In genomic region chr3:52682016-52682415, GRCh38 we compare ENCODE assay signal across 9 cellular contexts. TPM values are rescaled to one million over a fixed set of nuclear protein-coding genes. Genes with fewer than 3 reads are reported as not detected.
DNase-seq lines count a peak whose midpoint lies in the region; ATAC-seq and TF ChIP-seq lines count a peak whose summit lies in the region.
"Had no signal": no experiment of that assay in that cellular context is flagged by ENCODE, and none has a peak within 500 bp of the region (broad histone marks: within the 10 kb centered on the region; RNA-seq: fewer than 3 reads in every experiment).

No MANE protein-coding gene starts in this region.

- DNase-seq in Caco-2 = peak; percentile 42 to 44
- peak; percentile 59 for DNase-seq in HFFc6
- no peak for DNase-seq in activated T-helper 2 cell treated with anti-CD3 and anti-CD28 coated beads, Interferon-gamma antibody, Interleukin-2, Interleukin-4, amounts not matched to agents 10 μg/mL and 5 μg/mL and 100 μg/mL, durations not matched to agents 14 hours and 24 hours and 36 hours (ENCODE audit: low spot score)
- no peak for DNase-seq in right cardiac atrium
- peak; percentile 43 to 54 for DNase-seq in stimulated activated CD4-positive, alpha-beta T cell treated with anti-CD3 and anti-CD28 coated beads, Interleukin-2, amount 100 ng/mL, for 24 hours
- DNase-seq in HEK293T (ENCODE audit: extremely low spot score) = no peak
- DNase-seq in colonic mucosa = no peak

- CTCF ChIA-PET in Caco-2 (lab: Charles Lee) = interaction anchor here (0.6 to 0.9 kb wide), 2 partner anchors 11 to 146 kb away, joined by 3 to 4 read pairs; partner anchors contain the start of gene UQCC5
- CTCF ChIA-PET in HEK293T (lab: Yijun Ruan, JAX) = no interaction called here

- H3K4me1 Mint-ChIP-seq in Caco-2 (ENCODE audit: low read depth, unreplicated experiment) (peaks cover 13% of the 10 kb centered on the region), HFFc6 (ENCODE audit: low read depth) (peaks cover 57% of the 10 kb centered on the region)
- H3K4me1 Mint-ChIP-seq in activated T-helper 2 cell treated with anti-CD3 and anti-CD28 coated beads, Interferon-gamma antibody, Interleukin-2, Interleukin-4, amounts not matched to agents 10 μg/mL and 5 μg/mL and 100 μg/mL, durations not matched to agents 14 hours and 24 hours and 36 hours (ENCODE audit: low read depth) = peaks cover 48% of the 10 kb centered on the region

- no peak overlapping the region for H3K9ac ChIP-seq in colonic mucosa (ENCODE audit: low read depth in 2 of 2, low read length in 2 of 2)

- H3K36me3 ChIP-seq in Caco-2 (ENCODE audit: control insufficient read depth, insufficient read depth, low read length) (0 out of 2 replicates have a peak, but pooled peaks cover 1% of the 10 kb centered on the region), colonic mucosa (peaks cover 5% of the 10 kb centered on the region)

- POLR2A ChIA-PET in Caco-2 (lab: Charles Lee) = no interaction called here
- POLR2A ChIA-PET in HEK293T (lab: Yijun Ruan, JAX) = no interaction called here

- no peaks in the 10 kb centered on the region for H3K9me3 ChIP-seq in Caco-2
- H3K9me3 ChIP-seq in right cardiac atrium (ENCODE audit: control insufficient read depth, low read length) = no peaks in the 10 kb centered on the region
- no peaks in the 10 kb centered on the region for H3K9me3 ChIP-seq in colonic mucosa
- H3K9me3 ChIP-seq: SJSA1 had no signal

- H3K4me1 ChIP-seq in Caco-2 (peaks cover 21% of the 10 kb centered on the region), right cardiac atrium (ENCODE audit: control insufficient read depth, insufficient read depth, low read length) (peaks cover 2% of the 10 kb centered on the region), colonic mucosa (peaks cover 5% of the 10 kb centered on the region)

- H3K27me3 ChIP-seq in Caco-2 (replicated peaks; ENCODE audit: control insufficient read depth, insufficient read depth, low read length) (no peaks in the 10 kb centered on the region), right cardiac atrium (ENCODE audit: control insufficient read depth, insufficient read depth) (no peaks in the 10 kb centered on the region), colonic mucosa (no peaks in the 10 kb centered on the region)
- H3K27me3 ChIP-seq: SJSA1 had no signal

- H3K4me3 Mint-ChIP-seq in Caco-2 (ENCODE audit: unreplicated experiment) (no peak overlapping the region), HFFc6 (0 out of 2 replicates have a peak overlapping the region, but pooled peaks have one; percentile 4)
- peak overlapping the region; percentile 26 for H3K4me3 Mint-ChIP-seq in activated T-helper 2 cell treated with anti-CD3 and anti-CD28 coated beads, Interferon-gamma antibody, Interleukin-2, Interleukin-4, amounts not matched to agents 10 μg/mL and 5 μg/mL and 100 μg/mL, durations not matched to agents 14 hours and 24 hours and 36 hours (ENCODE audit: low read depth)

- H3K27ac ChIP-seq in right cardiac atrium (ENCODE audit: low read length) (peak overlapping the region; percentile 46), colonic mucosa (no peak overlapping the region)
- H3K27ac ChIP-seq: SJSA1 had no signal

- H3K27ac Mint-ChIP-seq in Caco-2 (ENCODE audit: unreplicated experiment) (peak overlapping the region; percentile 1), HFFc6 (peak overlapping the region; percentile 67)
- H3K27ac Mint-ChIP-seq in activated T-helper 2 cell treated with anti-CD3 and anti-CD28 coated beads, Interferon-gamma antibody, Interleukin-2, Interleukin-4, amounts not matched to agents 10 μg/mL and 5 μg/mL and 100 μg/mL, durations not matched to agents 14 hours and 24 hours and 36 hours = peak overlapping the region; percentile 86

- H3K4me3 ChIP-seq in Caco-2 (ENCODE audit: low read depth, low read length) = no peak overlapping the region
- no peak overlapping the region for H3K4me3 ChIP-seq in right cardiac atrium (ENCODE audit: low read length)
- H3K4me3 ChIP-seq in colonic mucosa = no peak overlapping the region
- H3K4me3 ChIP-seq: SJSA1 had no signal

- H3K36me3 Mint-ChIP-seq in Caco-2 (ENCODE audit: insufficient read depth, unreplicated experiment) (peaks cover 48% of the 10 kb centered on the region), HFFc6 (ENCODE audit: low read depth) (peaks cover 43% of the 10 kb centered on the region)
- peaks cover 75% of the 10 kb centered on the region for H3K36me3 Mint-ChIP-seq in activated T-helper 2 cell treated with anti-CD3 and anti-CD28 coated beads, Interferon-gamma antibody, Interleukin-2, Interleukin-4, amounts not matched to agents 10 μg/mL and 5 μg/mL and 100 μg/mL, durations not matched to agents 14 hours and 24 hours and 36 hours (ENCODE audit: low read depth)

- H3K9me3 Mint-ChIP-seq in Caco-2 (ENCODE audit: unreplicated experiment) = no peaks in the 10 kb centered on the region
- H3K9me3 Mint-ChIP-seq in HFFc6 = no peaks in the 10 kb centered on the region; the same call in 1 of the 2 replicates
- H3K9me3 Mint-ChIP-seq in activated T-helper 2 cell treated with anti-CD3 and anti-CD28 coated beads, Interferon-gamma antibody, Interleukin-2, Interleukin-4, amounts not matched to agents 10 μg/mL and 5 μg/mL and 100 μg/mL, durations not matched to agents 14 hours and 24 hours and 36 hours = no peaks in the 10 kb centered on the region

- intact Hi-C loops in Caco-2 (cut with micrococcal nuclease; ENCODE audit: unreplicated experiment) (loop anchor here (10.0 kb wide), 2 partner anchors 147 to 257 kb away; partner anchors contain the start of genes NT5DC2 and UQCC5), right cardiac atrium (cut with DNase I) (no loop called here), colonic mucosa (cut with DNase I) (no loop called here)
- intact Hi-C loops in activated T-helper 2 cell treated with anti-CD3 and anti-CD28 coated beads, Interferon-gamma antibody, Interleukin-2, Interleukin-4, amounts not matched to agents 10 μg/mL and 5 μg/mL and 100 μg/mL, durations not matched to agents 14 hours and 24 hours and 36 hours (cut with micrococcal nuclease) = loop anchor here (1.0 to 10.0 kb wide), 5 partner anchors 11 to 707 kb away; partner anchors contain the start of genes ABHD14A, ABHD14B, DUSP7 and NISCH

- BruUV-seq in Caco-2 (replicated peaks; lab: Mats Ljungman, UMichigan) = no TSS peak

- ATAC-seq in right cardiac atrium = peak in 1 of 2 donors; percentile 10
- no peak for ATAC-seq in HG03139 (IDR thresholded peaks at IDR 0.05; ENCODE audit: unreplicated experiment)

- TF ChIP-seq CTCF in Caco-2 (IDR thresholded peaks at IDR 0.05; ENCODE audit: insufficient read depth in 1 of 2, low read depth in 1 of 2, low read length in 1 of 2, severe bottlenecking in 1 of 2, unreplicated experiment in 1 of 2) (peak in 1 of 2 experiments; percentile 35), HFFc6 (IDR thresholded peaks at IDR 0.05) (peak; percentile 54), colonic mucosa (IDR thresholded peaks at IDR 0.05) (no peak)

- H3K27me3 Mint-ChIP-seq in Caco-2 (ENCODE audit: insufficient read depth, unreplicated experiment) (no peaks in the 10 kb centered on the region), HFFc6 (ENCODE audit: insufficient read depth) (peaks cover 3% of the 10 kb centered on the region; the same call in 1 of the 2 replicates)
- H3K27me3 Mint-ChIP-seq in activated T-helper 2 cell treated with anti-CD3 and anti-CD28 coated beads, Interferon-gamma antibody, Interleukin-2, Interleukin-4, amounts not matched to agents 10 μg/mL and 5 μg/mL and 100 μg/mL, durations not matched to agents 14 hours and 24 hours and 36 hours (ENCODE audit: low read depth) = no peaks in the 10 kb centered on the region

TF ChIP-seq in HEK293T, 16 proteins besides CTCF, POLR2A, EP300 and RAD21:
- TF ChIP-seq ZNF384 (IDR thresholded peaks at IDR 0.05) (no peak), FOXK2 (IDR thresholded peaks at IDR 0.05) (no peak), SUZ12 (IDR thresholded peaks at IDR 0.05) (no peak), BHLHE40 (IDR thresholded peaks at IDR 0.05; ENCODE audit: borderline replicate concordance) (no peak), NFRKB (IDR thresholded peaks at IDR 0.05) (no peak), HDGF (IDR thresholded peaks at IDR 0.05; ENCODE audit: borderline replicate concordance) (no peak), ELF4 (IDR thresholded peaks at IDR 0.05) (no peak), LEF1 (IDR thresholded peaks at IDR 0.05; ENCODE audit: borderline replicate concordance) (no peak), FOXA1 (IDR thresholded peaks at IDR 0.05) (no peak)

RNA-seq across cellular contexts. Expression of gene PBRM1, which starts 3.7 kb away (rescaled TPM):
- total RNA-seq in Caco-2 (2022) (50.6 and 50.7 TPM in 2 replicates), right cardiac atrium (10 to 100 TPM; 51.4 to 56.8 (median 55.6) TPM), colonic mucosa (10 to 100 TPM; 53.6 to 65.7 TPM)
- 10 to 100 TPM; 44.1 to 64.2 (median 56.0) TPM for total RNA-seq in HFFc6 (2021; fragmentation: NEBNext Ultra II Directional; extraction: Animal tissue kit (Norgen Biotek cat#: 25700))
- 60.4 and 66.3 TPM in 2 replicates for total RNA-seq in activated T-helper 2 cell treated with anti-CD3 and anti-CD28 coated beads, Interferon-gamma antibody, Interleukin-2, Interleukin-4, amounts not matched to agents 10 μg/mL and 5 μg/mL and 100 μg/mL, durations not matched to agents 14 hours and 24 hours and 36 hours
- polyA plus RNA-seq in right cardiac atrium = 10.0 TPM

RNA-seq across cellular contexts. Expression of gene GNL3, which starts 3.8 kb away (rescaled TPM):
- total RNA-seq in Caco-2 (2022) = 125 and 134 TPM in 2 replicates
- total RNA-seq in HFFc6 (2021; fragmentation: NEBNext Ultra II Directional; extraction: Animal tissue kit (Norgen Biotek cat#: 25700)) = 10 to 100 TPM; 77.1 to 87.9 (median 80.9) TPM
- 226 and 235 TPM in 2 replicates for total RNA-seq in activated T-helper 2 cell treated with anti-CD3 and anti-CD28 coated beads, Interferon-gamma antibody, Interleukin-2, Interleukin-4, amounts not matched to agents 10 μg/mL and 5 μg/mL and 100 μg/mL, durations not matched to agents 14 hours and 24 hours and 36 hours
- 10 to 100 TPM; 25.2 to 43.9 (median 29.1) TPM for total RNA-seq in right cardiac atrium
- 27.7 TPM for polyA plus RNA-seq in right cardiac atrium
- total RNA-seq in colonic mucosa = 10 to 100 TPM; 49.9 to 75.5 TPM

RNA-seq across cellular contexts. Expression of gene GLT8D1, which starts 23.6 kb away (rescaled TPM):
- total RNA-seq in Caco-2 (2022) (30.5 and 31.4 TPM in 2 replicates), right cardiac atrium (10 to 100 TPM; 35.6 to 41.8 (median 41.0) TPM), colonic mucosa (10 to 100 TPM; 29.0 to 36.2 TPM)
- total RNA-seq in HFFc6 (2021; fragmentation: NEBNext Ultra II Directional; extraction: Animal tissue kit (Norgen Biotek cat#: 25700)) = 10 to 100 TPM; 72.6 to 90.9 (median 88.5) TPM
- 37.6 and 38.7 TPM in 2 replicates for total RNA-seq in activated T-helper 2 cell treated with anti-CD3 and anti-CD28 coated beads, Interferon-gamma antibody, Interleukin-2, Interleukin-4, amounts not matched to agents 10 μg/mL and 5 μg/mL and 100 μg/mL, durations not matched to agents 14 hours and 24 hours and 36 hours
- polyA plus RNA-seq in right cardiac atrium = 32.9 TPM

RNA-seq across cellular contexts. Expression of gene SPCS1, which starts 23.9 kb away (rescaled TPM):
- 141 and 153 TPM in 2 replicates for total RNA-seq in Caco-2 (2022)
- 100 to 1,000 TPM; 179 to 209 (median 193) TPM for total RNA-seq in HFFc6 (2021; fragmentation: NEBNext Ultra II Directional; extraction: Animal tissue kit (Norgen Biotek cat#: 25700))
- total RNA-seq in activated T-helper 2 cell treated with anti-CD3 and anti-CD28 coated beads, Interferon-gamma antibody, Interleukin-2, Interleukin-4, amounts not matched to agents 10 μg/mL and 5 μg/mL and 100 μg/mL, durations not matched to agents 14 hours and 24 hours and 36 hours = 124 and 125 TPM in 2 replicates
- total RNA-seq in right cardiac atrium = 10 to 100 TPM; 78.9 to 81.8 (median 79.9) TPM
- polyA plus RNA-seq in right cardiac atrium = 132 TPM
- 100 to 1,000 TPM in 1 of 2 donors, 10 to 100 TPM in 1; 95.6 to 136 TPM for total RNA-seq in colonic mucosa

Comparison
In these comparisons a context has a peak if more than half of its experiments do, and no peak if none do; other contexts are left out.
1. DNase-seq: peak in Caco-2 (2 of 2), HFFc6 (single experiment) and stimulated activated CD4-positive, alpha-beta T cell treated with anti-CD3 and anti-CD28 coated beads, Interleukin-2, amount 100 ng/mL, for 24 hours (2 of 2); none in activated T-helper 2 cell treated with anti-CD3 and anti-CD28 coated beads, Interferon-gamma antibody, Interleukin-2, Interleukin-4, amounts not matched to agents 10 μg/mL and 5 μg/mL and 100 μg/mL, durations not matched to agents 14 hours and 24 hours and 36 hours (single experiment), right cardiac atrium (0 of 3), HEK293T (single experiment) and colonic mucosa (single experiment).
2. H3K27ac Mint-ChIP-seq: peak in every context shown above with its lines; median percentile 86 in activated T-helper 2 cell treated with anti-CD3 and anti-CD28 coated beads, Interferon-gamma antibody, Interleukin-2, Interleukin-4, amounts not matched to agents 10 μg/mL and 5 μg/mL and 100 μg/mL, durations not matched to agents 14 hours and 24 hours and 36 hours; 67 in HFFc6; 1 in Caco-2.
3. intact Hi-C loops: an anchor here in Caco-2 (10.0 kb wide) and activated T-helper 2 cell treated with anti-CD3 and anti-CD28 coated beads, Interferon-gamma antibody, Interleukin-2, Interleukin-4, amounts not matched to agents 10 μg/mL and 5 μg/mL and 100 μg/mL, durations not matched to agents 14 hours and 24 hours and 36 hours (1.0 to 10.0 kb wide); none called in right cardiac atrium and colonic mucosa.